ENCODE assay signal across 20 cellular contexts in genomic region chr16:85105475-85105874, GRCh38. TPM values are rescaled to one million over a fixed set of nuclear protein-coding genes. Genes with fewer than 3 reads are reported as not detected.
DNase-seq lines count a peak whose midpoint lies in the region; ATAC-seq and TF ChIP-seq lines count a peak whose summit lies in the region.
"Had no signal": no experiment of that assay in that cellular context is flagged by ENCODE, and none has a peak within 500 bp of the region (broad histone marks: within the 10 kb centered on the region; RNA-seq: fewer than 3 reads in every experiment).

No MANE protein-coding gene starts in this region.

- H3K4me1 Mint-ChIP-seq in activated naive CD4-positive, alpha-beta T cell treated with anti-CD3 and anti-CD28 coated beads, Interleukin-2, amount 50 U/mL, for 24 hours, result peaks cover 45% of the 10 kb centered on the region
- H3K4me1 Mint-ChIP-seq in activated naive CD8-positive, alpha-beta T cell treated with anti-CD3 and anti-CD28 coated beads, Interleukin-2, amount 50 U/mL, for 24 hours, result peaks cover 35% of the 10 kb centered on the region
- peaks cover 33% of the 10 kb centered on the region for H3K4me1 Mint-ChIP-seq in activated CD8-positive, alpha-beta memory T cell treated with anti-CD3 and anti-CD28 coated beads, Interleukin-2, amount 10 ng/mL, durations not matched to agents 7 days and 5 days

- no peak for DNase-seq in activated naive CD4-positive, alpha-beta T cell treated with anti-CD3 and anti-CD28 coated beads, Interleukin-2, amount 50 U/mL, for 72 hours (ENCODE audit: low spot score in 2 of 2)
- DNase-seq in NCI-H748 (lab: John Stamatoyannopoulos, UW; ENCODE audit: unreplicated experiment), result peak; percentile 88
- no peak for DNase-seq in activated naive CD8-positive, alpha-beta T cell treated with anti-CD3 and anti-CD28 coated beads, Interleukin-2, amount 50 U/mL, for 24 hours
- no peak for DNase-seq in spleen
- no peak for DNase-seq in stimulated activated CD8-positive, alpha-beta memory T cell treated with anti-CD3 and anti-CD28 coated beads, Interleukin-4, amount 100 ng/mL, for 48 hours
- DNase-seq in activated CD8-positive, alpha-beta memory T cell treated with anti-CD3 and anti-CD28 coated beads, Interleukin-2, amount 10 ng/mL, durations not matched to agents 7 days and 5 days, result no peak
- DNase-seq in NK-92 treated with Interleukin-12 subunit alpha and Interleukin-12 subunit beta, amount 100 ng/mL, for 24 hours (lab: John Stamatoyannopoulos, UW), result no peak
- DNase-seq: ACHN; activated CD4-positive, alpha-beta T cell treated with anti-CD3 and anti-CD28 coated beads for 4 hours; activated T-cell treated with anti-CD3 and anti-CD28 coated beads for 4 hours; endodermal cell; NCI-H526 treated with DMSO at 0.1 percent for 48 hours; SIG-M5; testis had no signal

- TF ChIP-seq CTCF in spleen (IDR thresholded peaks at IDR 0.05 in 8 of 11, conservative IDR thresholded peaks at IDR 0.05 in 3 of 11), result no peak

- H3K27me3 ChIP-seq in spleen (replicated peaks in 1 of 7), result no peaks in the 10 kb centered on the region
- H3K27me3 ChIP-seq: pancreas, testis had no signal

- H3K9me3 ChIP-seq in spleen, result no peaks in the 10 kb centered on the region
- H3K9me3 ChIP-seq: pancreas, testis had no signal

- no peak overlapping the region for H3K4me3 Mint-ChIP-seq in activated naive CD4-positive, alpha-beta T cell treated with anti-CD3 and anti-CD28 coated beads, Interleukin-2, amount 50 U/mL, for 24 hours
- no peak overlapping the region for H3K4me3 Mint-ChIP-seq in activated naive CD8-positive, alpha-beta T cell treated with anti-CD3 and anti-CD28 coated beads, Interleukin-2, amount 50 U/mL, for 24 hours
- H3K4me3 Mint-ChIP-seq in activated CD8-positive, alpha-beta memory T cell treated with anti-CD3 and anti-CD28 coated beads, Interleukin-2, amount 10 ng/mL, durations not matched to agents 7 days and 5 days, result no peak overlapping the region
- H3K4me3 Mint-ChIP-seq: endodermal cell; stimulated activated memory B cell treated with anti-CD40 and anti-IgM and Interleukin-4, amounts not matched to agents 10 μg/mL and 1 μg/mL and 100 μg/mL, for 72 hours had no signal

- WGBS in spleen, 5 donors, result 70 to 84% (median 77%) methylated on average over 5 of the region's 5 CpGs

- intact Hi-C loops in spleen (cut with DNase I; ENCODE audit: low total_unique reads), result no loop called here

- no peak overlapping the region for H3K4me3 ChIP-seq in spleen
- H3K4me3 ChIP-seq: pancreas, testis had no signal

- H3K27ac Mint-ChIP-seq in activated naive CD4-positive, alpha-beta T cell treated with anti-CD3 and anti-CD28 coated beads, Interleukin-2, amount 50 U/mL, for 24 hours, result peak overlapping the region; percentile 65
- H3K27ac Mint-ChIP-seq in activated naive CD4-positive, alpha-beta T cell treated with anti-CD3 and anti-CD28 coated beads, Interleukin-2, amount 50 U/mL, for 72 hours, result peak overlapping the region in 1 of 2 donors; percentile 76
- H3K27ac Mint-ChIP-seq in activated naive CD8-positive, alpha-beta T cell treated with anti-CD3 and anti-CD28 coated beads, Interleukin-2, amount 50 U/mL, for 24 hours, result peak overlapping the region; percentile 72
- no peak overlapping the region for H3K27ac Mint-ChIP-seq in activated CD8-positive, alpha-beta memory T cell treated with anti-CD3 and anti-CD28 coated beads, Interleukin-2, amount 10 ng/mL, durations not matched to agents 7 days and 5 days
- H3K27ac Mint-ChIP-seq: endodermal cell had no signal

- no peaks in the 10 kb centered on the region for H3K27me3 Mint-ChIP-seq in activated naive CD4-positive, alpha-beta T cell treated with anti-CD3 and anti-CD28 coated beads, Interleukin-2, amount 50 U/mL, for 24 hours
- H3K27me3 Mint-ChIP-seq in activated naive CD8-positive, alpha-beta T cell treated with anti-CD3 and anti-CD28 coated beads, Interleukin-2, amount 50 U/mL, for 24 hours, result no peaks in the 10 kb centered on the region
- H3K27me3 Mint-ChIP-seq in activated CD8-positive, alpha-beta memory T cell treated with anti-CD3 and anti-CD28 coated beads, Interleukin-2, amount 10 ng/mL, durations not matched to agents 7 days and 5 days, result no peaks in the 10 kb centered on the region
- H3K27me3 Mint-ChIP-seq: memory B cell; stimulated activated memory B cell treated with anti-CD40 and anti-IgM and Interleukin-4, amounts not matched to agents 10 μg/mL and 1 μg/mL and 100 μg/mL, for 72 hours had no signal

- peaks cover 9 to 41% (median 28%) of the 10 kb centered on the region in 6 donors for H3K4me1 ChIP-seq in spleen
- H3K4me1 ChIP-seq: pancreas, testis had no signal

- H3K9me3 Mint-ChIP-seq in activated naive CD4-positive, alpha-beta T cell treated with anti-CD3 and anti-CD28 coated beads, Interleukin-2, amount 50 U/mL, for 24 hours, result no peaks in the 10 kb centered on the region
- H3K9me3 Mint-ChIP-seq in activated naive CD4-positive, alpha-beta T cell treated with anti-CD3 and anti-CD28 coated beads, Interleukin-2, amount 50 U/mL, for 72 hours, result no peaks in the 10 kb centered on the region
- no peaks in the 10 kb centered on the region for H3K9me3 Mint-ChIP-seq in activated naive CD8-positive, alpha-beta T cell treated with anti-CD3 and anti-CD28 coated beads, Interleukin-2, amount 50 U/mL, for 24 hours
- H3K9me3 Mint-ChIP-seq in activated CD8-positive, alpha-beta memory T cell treated with anti-CD3 and anti-CD28 coated beads, Interleukin-2, amount 10 ng/mL, durations not matched to agents 7 days and 5 days (ENCODE audit: low read depth), result no peaks in the 10 kb centered on the region
- H3K9me3 Mint-ChIP-seq: endodermal cell; memory B cell; stimulated activated memory B cell treated with anti-CD40 and anti-IgM and Interleukin-4, amounts not matched to agents 10 μg/mL and 1 μg/mL and 100 μg/mL, for 72 hours had no signal

- no peak for TF ChIP-seq POLR2A in spleen (IDR thresholded peaks at IDR 0.05)

- peak overlapping the region in 5 of 8 donors; percentile 36 to 68 (median 53) for H3K27ac ChIP-seq in spleen
- H3K27ac ChIP-seq: pancreas, testis had no signal

- H3K36me3 Mint-ChIP-seq in activated naive CD4-positive, alpha-beta T cell treated with anti-CD3 and anti-CD28 coated beads, Interleukin-2, amount 50 U/mL, for 24 hours, result no peaks in the 10 kb centered on the region
- H3K36me3 Mint-ChIP-seq in activated naive CD4-positive, alpha-beta T cell treated with anti-CD3 and anti-CD28 coated beads, Interleukin-2, amount 50 U/mL, for 72 hours, result no peaks in the 10 kb centered on the region
- H3K36me3 Mint-ChIP-seq in activated naive CD8-positive, alpha-beta T cell treated with anti-CD3 and anti-CD28 coated beads, Interleukin-2, amount 50 U/mL, for 24 hours (ENCODE audit: low read depth), result no peaks in the 10 kb centered on the region
- H3K36me3 Mint-ChIP-seq in activated CD8-positive, alpha-beta memory T cell treated with anti-CD3 and anti-CD28 coated beads, Interleukin-2, amount 10 ng/mL, durations not matched to agents 7 days and 5 days, result no peaks in the 10 kb centered on the region
- H3K36me3 Mint-ChIP-seq: memory B cell; stimulated activated memory B cell treated with anti-CD40 and anti-IgM and Interleukin-4, amounts not matched to agents 10 μg/mL and 1 μg/mL and 100 μg/mL, for 72 hours had no signal

- H3K36me3 ChIP-seq in spleen, result no peaks in the 10 kb centered on the region
- H3K36me3 ChIP-seq: pancreas had no signal

- no peak for ATAC-seq in activated naive CD4-positive, alpha-beta T cell treated with anti-CD3 and anti-CD28 coated beads, Interleukin-2, amount 50 U/mL, for 72 hours
- ATAC-seq in activated naive CD8-positive, alpha-beta T cell treated with anti-CD3 and anti-CD28 coated beads, Interleukin-2, amount 50 U/mL, for 24 hours, result no peak
- no peak for ATAC-seq in activated CD8-positive, alpha-beta memory T cell treated with anti-CD3 and anti-CD28 coated beads, Interleukin-2, amount 10 ng/mL, durations not matched to agents 7 days and 5 days

- CTCF ChIA-PET in activated CD8-positive, alpha-beta memory T cell treated with anti-CD3 and anti-CD28 coated beads, Interleukin-2, amount 10 ng/mL, durations not matched to agents 7 days and 5 days (lab: Charles Lee), result interaction anchor here (0.6 to 2.6 kb wide), 10 partner anchors 9 to 316 kb away, joined by 3 to 19 read pairs (median 4); no protein-coding TSS in a partner anchor

RNA-seq across cellular contexts. Expression of gene CIBAR2, which starts 6.8 kb away (rescaled TPM):
- not detected for total RNA-seq in activated naive CD4-positive, alpha-beta T cell treated with anti-CD3 and anti-CD28 coated beads, Interleukin-2, amount 50 U/mL, for 72 hours
- total RNA-seq in spleen, result 1 to 10 TPM in 2 of 7 donors, under 1 TPM in 2, not detected in 3; 0.33 to 2.4 (median 0.91) TPM
- under 1 TPM; 0.13 to 0.77 (median 0.30) TPM for polyA plus RNA-seq in spleen
- not detected for total RNA-seq in activated CD8-positive, alpha-beta memory T cell treated with anti-CD3 and anti-CD28 coated beads, Interleukin-2, amount 10 ng/mL, durations not matched to agents 7 days and 5 days
- total RNA-seq: endodermal cell, H4, myocyte, pancreas had no signal
